Comparison of ENCODE assay signal across 14 cellular contexts in the genomic region with DNA sequence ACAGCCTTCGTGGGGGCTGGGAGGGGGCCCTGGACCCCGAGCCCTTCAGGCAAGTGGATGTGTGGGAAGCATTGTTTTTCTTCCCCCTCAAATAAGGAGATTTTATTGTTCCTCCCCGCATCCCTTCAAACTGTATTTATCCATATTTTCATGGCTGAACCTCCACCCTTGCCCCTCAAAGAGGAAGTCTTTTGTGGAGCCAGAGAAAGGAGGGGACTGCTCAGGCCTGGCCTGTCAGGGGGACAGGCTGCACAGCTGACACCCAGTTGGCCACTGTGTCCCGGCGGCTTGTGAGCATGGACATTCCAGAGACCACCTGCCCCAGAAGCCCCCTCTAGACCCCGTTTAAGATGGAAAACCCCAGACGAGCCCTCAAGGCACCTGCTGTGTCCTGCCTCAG. TPM values are rescaled to one million over a fixed set of nuclear protein-coding genes. Genes with fewer than 3 reads are reported as not detected.
A peak's percentile ranks its signal among the peaks of the same experiment; 100 is the strongest.
DNase-seq lines count a peak whose midpoint lies in the region; ATAC-seq and TF ChIP-seq lines count a peak whose summit lies in the region.
"Had no signal": no experiment of that assay in that cellular context is flagged by ENCODE, and none has a peak within 500 bp of the region (broad histone marks: within the 10 kb centered on the region; RNA-seq: fewer than 3 reads in every experiment).

No MANE protein-coding gene starts in this region.

- H3K79me1 ChIP-seq in mesenchymal stem cell (replicated peaks; ENCODE audit: low read length, poor library complexity, severe bottlenecking): no peaks in the 10 kb centered on the region

- no peak overlapping the region for H3K4me2 ChIP-seq in mesenchymal stem cell (ENCODE audit: low read length, poor library complexity, severe bottlenecking)
- H3K4me2 ChIP-seq in osteoblast (ENCODE audit: insufficient read depth, low read length): no peak overlapping the region
- H3K4me2 ChIP-seq: KMS-11 had no signal

- POLR2A ChIA-PET in RWPE1 (lab: Yijun Ruan, JAX; ENCODE audit: low non-redundant PET): interaction anchor here (0.6 kb wide), 1 partner anchor 22 kb away, joined by 3 read pairs; no protein-coding TSS in a partner anchor
- POLR2A ChIA-PET in activated CD4-positive, alpha-beta memory T cell treated with anti-CD3 and anti-CD28 coated beads, Interleukin-2, amount 10 ng/mL, durations not matched to agents 7 days and 5 days (lab: Charles Lee): no interaction called here

- H3K4me3 ChIP-seq in mesenchymal stem cell (ENCODE audit: insufficient read depth in 1 of 2, low read depth in 1 of 2, low read length in 2 of 2) (no peak overlapping the region), osteoblast (ENCODE audit: insufficient read depth, low read length) (no peak overlapping the region)
- H3K4me3 ChIP-seq: HAP-1 had no signal

- peak overlapping the region; percentile 52 for H2BK15ac ChIP-seq in mesenchymal stem cell (ENCODE audit: low read depth, poor library complexity, severe bottlenecking)

- H3K27ac ChIP-seq in RWPE1 (peak overlapping the region; percentile 100), mesenchymal stem cell (ENCODE audit: low read length, poor library complexity, severe bottlenecking) (no peak overlapping the region), osteoblast (ENCODE audit: low read depth, low read length) (no peak overlapping the region)
- H3K27ac ChIP-seq: KMS-11 had no signal

- no peak overlapping the region for H3K9ac ChIP-seq in mesenchymal stem cell (ENCODE audit: low read length)
- H3K9ac ChIP-seq: KMS-11 had no signal

- H2AFZ ChIP-seq in mesenchymal stem cell (ENCODE audit: low read depth, low read length) (no peak overlapping the region), osteoblast (ENCODE audit: low read length) (no peak overlapping the region)

- no peak overlapping the region for H2BK12ac ChIP-seq in mesenchymal stem cell (ENCODE audit: low read length in 2 of 2)

- DNase-seq in D341Med (ENCODE audit: low spot score) (peak; percentile 33), RWPE1 (ENCODE audit: low spot score) (no peak), mesenchymal stem cell (no peak), osteoblast (ENCODE audit: insufficient read length, low spot score, missing footprints) (peak; percentile 50), type B pancreatic cell (ENCODE audit: extremely low spot score, unreplicated experiment) (no peak), T-helper 2 cell (no peak)
- no peak for DNase-seq in activated CD4-positive, alpha-beta memory T cell treated with anti-CD3 and anti-CD28 coated beads, Interleukin-2, amount 10 ng/mL, durations not matched to agents 7 days and 5 days
- DNase-seq: CD4-positive, CD25-positive, alpha-beta regulatory T cell; DMS 273 treated with DMSO at 0.1 percent for 48 hours; GOT3 had no signal

- H3K18ac ChIP-seq in mesenchymal stem cell (ENCODE audit: low read depth in 1 of 2, low read length in 2 of 2): peak overlapping the region in 1 of 2 experiments; percentile 22

- H3K23ac ChIP-seq in mesenchymal stem cell (ENCODE audit: low read length in 2 of 2): no peak overlapping the region

- H3K27ac Mint-ChIP-seq in type B pancreatic cell: no peak overlapping the region
- no peak overlapping the region for H3K27ac Mint-ChIP-seq in activated CD4-positive, alpha-beta memory T cell treated with anti-CD3 and anti-CD28 coated beads, Interleukin-2, amount 10 ng/mL, durations not matched to agents 7 days and 5 days
- H3K27ac Mint-ChIP-seq: CD4-positive, CD25-positive, alpha-beta regulatory T cell; IgD-negative memory B cell had no signal

- ATAC-seq in HG03457 (IDR thresholded peaks at IDR 0.05; ENCODE audit: unreplicated experiment): no peak

- CTCF ChIA-PET in RWPE1 (lab: Yijun Ruan, JAX): interaction anchor here (1.0 kb wide), 1 partner anchor 22 kb away, joined by 8 read pairs; no protein-coding TSS in a partner anchor
- CTCF ChIA-PET in activated CD4-positive, alpha-beta memory T cell treated with anti-CD3 and anti-CD28 coated beads, Interleukin-2, amount 10 ng/mL, durations not matched to agents 7 days and 5 days (lab: Charles Lee): interaction anchor here (2.5 kb wide), 1 partner anchor 42 kb away, joined by 9 read pairs; the partner anchor contains the start of gene ACBD4

- H3K9me3 ChIP-seq in mesenchymal stem cell (ENCODE audit: control insufficient read depth, low read length) (no peaks in the 10 kb centered on the region), osteoblast (ENCODE audit: low read depth, low read length) (no peaks in the 10 kb centered on the region)
- H3K9me3 ChIP-seq: HAP-1 had no signal

- H4K20me1 ChIP-seq in osteoblast (ENCODE audit: insufficient read depth, low read length): no peaks in the 10 kb centered on the region

- peaks cover 5% of the 10 kb centered on the region for H3K4me1 Mint-ChIP-seq in type B pancreatic cell (ENCODE audit: unreplicated experiment)
- peaks cover 8% of the 10 kb centered on the region for H3K4me1 Mint-ChIP-seq in activated CD4-positive, alpha-beta memory T cell treated with anti-CD3 and anti-CD28 coated beads, Interleukin-2, amount 10 ng/mL, durations not matched to agents 7 days and 5 days

- TF ChIP-seq CTCF in RWPE1 (conservative IDR thresholded peaks at IDR 0.05; ENCODE audit: low read depth) (no peak), osteoblast (IDR thresholded peaks at IDR 0.05; ENCODE audit: extremely low read depth, low read depth, low read length) (no peak), type B pancreatic cell (conservative IDR thresholded peaks at IDR 0.05) (no peak)

- H2BK5ac ChIP-seq in mesenchymal stem cell (ENCODE audit: low read depth, low read length, poor library complexity, severe bottlenecking): no peak overlapping the region

- H3K27me3 ChIP-seq in mesenchymal stem cell (ENCODE audit: control insufficient read depth in 1 of 2, insufficient read depth in 1 of 2, low read length in 2 of 2): no peaks in the 10 kb centered on the region
- no peaks in the 10 kb centered on the region for H3K27me3 ChIP-seq in osteoblast (ENCODE audit: insufficient read depth, low read length)

- no peaks in the 10 kb centered on the region for H3K36me3 Mint-ChIP-seq in type B pancreatic cell
- H3K36me3 Mint-ChIP-seq in activated CD4-positive, alpha-beta memory T cell treated with anti-CD3 and anti-CD28 coated beads, Interleukin-2, amount 10 ng/mL, durations not matched to agents 7 days and 5 days (ENCODE audit: low read depth): no peaks in the 10 kb centered on the region
- H3K36me3 Mint-ChIP-seq: CD4-positive, CD25-positive, alpha-beta regulatory T cell; IgD-negative memory B cell had no signal

- no peaks in the 10 kb centered on the region for H3K9me3 Mint-ChIP-seq in type B pancreatic cell
- H3K9me3 Mint-ChIP-seq in activated CD4-positive, alpha-beta memory T cell treated with anti-CD3 and anti-CD28 coated beads, Interleukin-2, amount 10 ng/mL, durations not matched to agents 7 days and 5 days: no peaks in the 10 kb centered on the region
- H3K9me3 Mint-ChIP-seq: CD4-positive, CD25-positive, alpha-beta regulatory T cell; IgD-negative memory B cell had no signal

- 94% methylated on average over 7 of the region's 7 CpGs for WGBS in mesenchymal stem cell

- H2BK120ac ChIP-seq in mesenchymal stem cell (ENCODE audit: low read depth, low read length): no peak overlapping the region

- H3K27me3 Mint-ChIP-seq in type B pancreatic cell: no peaks in the 10 kb centered on the region
- no peaks in the 10 kb centered on the region for H3K27me3 Mint-ChIP-seq in activated CD4-positive, alpha-beta memory T cell treated with anti-CD3 and anti-CD28 coated beads, Interleukin-2, amount 10 ng/mL, durations not matched to agents 7 days and 5 days
- H3K27me3 Mint-ChIP-seq: CD4-positive, CD25-positive, alpha-beta regulatory T cell had no signal

- no peak overlapping the region for H3K14ac ChIP-seq in mesenchymal stem cell (ENCODE audit: low read length in 2 of 2)

- no peaks in the 10 kb centered on the region for H3K79me2 ChIP-seq in osteoblast (ENCODE audit: insufficient read depth, low read length)

- no peaks in the 10 kb centered on the region for H3K36me3 ChIP-seq in mesenchymal stem cell (ENCODE audit: control insufficient read depth in 1 of 2, insufficient read depth in 2 of 2, low read depth in 1 of 2, low read length in 2 of 2)
- no peaks in the 10 kb centered on the region for H3K36me3 ChIP-seq in osteoblast (ENCODE audit: insufficient read depth, low read length)
- H3K36me3 ChIP-seq: HAP-1 had no signal

- no peak overlapping the region for H3K4ac ChIP-seq in mesenchymal stem cell (ENCODE audit: low read depth in 1 of 2, low read length in 2 of 2)

- H3K4me3 Mint-ChIP-seq in type B pancreatic cell: no peak overlapping the region
- no peak overlapping the region for H3K4me3 Mint-ChIP-seq in activated CD4-positive, alpha-beta memory T cell treated with anti-CD3 and anti-CD28 coated beads, Interleukin-2, amount 10 ng/mL, durations not matched to agents 7 days and 5 days
- H3K4me3 Mint-ChIP-seq: IgD-negative memory B cell had no signal

- H4K8ac ChIP-seq in mesenchymal stem cell (ENCODE audit: low read length): no peak overlapping the region

- H2AK5ac ChIP-seq in mesenchymal stem cell (ENCODE audit: low read length, severe bottlenecking): peak overlapping the region; percentile 10

- no peak overlapping the region for H4K91ac ChIP-seq in mesenchymal stem cell (ENCODE audit: low read length)

- H3K4me1 ChIP-seq in mesenchymal stem cell (ENCODE audit: control insufficient read depth, insufficient read depth, low read depth, low read length) (peaks cover 13% of the 10 kb centered on the region), osteoblast (ENCODE audit: insufficient read depth, low read length) (peaks cover 15% of the 10 kb centered on the region)

RNA-seq across cellular contexts. Expression of gene HEXIM2, which starts 15.9 kb away (rescaled TPM):
- polyA plus RNA-seq in mesenchymal stem cell (2013, experiment 1 of 2): 2.2 TPM
- polyA plus RNA-seq in mesenchymal stem cell (2013, experiment 2 of 2): 2.6 TPM
- total RNA-seq in osteoblast (10.0 and 10.9 TPM in 2 replicates), type B pancreatic cell (ENCODE audit: low replicate concordance) (5.3 and 11.5 TPM in 2 replicates)
- 1 to 10 TPM; 6.5 to 8.0 TPM for total RNA-seq in activated CD4-positive, alpha-beta memory T cell treated with anti-CD3 and anti-CD28 coated beads, Interleukin-2, amount 10 ng/mL, durations not matched to agents 7 days and 5 days

RNA-seq across cellular contexts. Expression of gene HEXIM1, which starts 29.3 kb away (rescaled TPM):
- 23.8 TPM for polyA plus RNA-seq in mesenchymal stem cell (2013, experiment 1 of 2)
- 23.7 TPM for polyA plus RNA-seq in mesenchymal stem cell (2013, experiment 2 of 2)
- total RNA-seq in osteoblast: 10.9 and 12.1 TPM in 2 replicates
- 27.5 and 34.5 TPM in 2 replicates for total RNA-seq in type B pancreatic cell (ENCODE audit: low replicate concordance)
- 10 to 100 TPM; 35.0 to 35.8 TPM for total RNA-seq in activated CD4-positive, alpha-beta memory T cell treated with anti-CD3 and anti-CD28 coated beads, Interleukin-2, amount 10 ng/mL, durations not matched to agents 7 days and 5 days

RNA-seq across cellular contexts. Expression of gene ACBD4, which starts 42.1 kb away (rescaled TPM):
- 3.8 TPM for polyA plus RNA-seq in mesenchymal stem cell (2013, experiment 1 of 2)
- 4.1 TPM for polyA plus RNA-seq in mesenchymal stem cell (2013, experiment 2 of 2)
- total RNA-seq in osteoblast (4.7 and 6.2 TPM in 2 replicates), type B pancreatic cell (ENCODE audit: low replicate concordance) (9.8 and 11.5 TPM in 2 replicates)
- 10 to 100 TPM; 15.0 to 17.8 TPM for total RNA-seq in activated CD4-positive, alpha-beta memory T cell treated with anti-CD3 and anti-CD28 coated beads, Interleukin-2, amount 10 ng/mL, durations not matched to agents 7 days and 5 days

RNA-seq across cellular contexts. Expression of gene FMNL1, which starts 44.1 kb away (rescaled TPM):
- 0.97 TPM for polyA plus RNA-seq in mesenchymal stem cell (2013, experiment 1 of 2)
- polyA plus RNA-seq in mesenchymal stem cell (2013, experiment 2 of 2): 0.99 TPM
- 2.7 and 3.6 TPM in 2 replicates for total RNA-seq in osteoblast
- total RNA-seq in type B pancreatic cell (ENCODE audit: low replicate concordance): 1.9 and 6.0 TPM in 2 replicates
- 100 to 1,000 TPM; 465 to 477 TPM for total RNA-seq in activated CD4-positive, alpha-beta memory T cell treated with anti-CD3 and anti-CD28 coated beads, Interleukin-2, amount 10 ng/mL, durations not matched to agents 7 days and 5 days

RNA-seq across cellular contexts. Expression of gene PLCD3, which starts 45.2 kb away (rescaled TPM):
- polyA plus RNA-seq in mesenchymal stem cell (2013, experiment 1 of 2): 63.5 TPM
- 58.4 TPM for polyA plus RNA-seq in mesenchymal stem cell (2013, experiment 2 of 2)
- 31.5 and 47.7 TPM in 2 replicates for total RNA-seq in osteoblast
- 45.8 and 56.1 TPM in 2 replicates for total RNA-seq in type B pancreatic cell (ENCODE audit: low replicate concordance)
- 1 to 10 TPM; 2.7 to 3.1 TPM for total RNA-seq in activated CD4-positive, alpha-beta memory T cell treated with anti-CD3 and anti-CD28 coated beads, Interleukin-2, amount 10 ng/mL, durations not matched to agents 7 days and 5 days
- polyA plus RNA-seq: IgD-negative memory B cell had no signal

Comparison
In these comparisons a context has a peak if more than half of its experiments do, and no peak if none do; other contexts are left out.
1. DNase-seq: peak in D341Med (single experiment) and osteoblast (single experiment); none in RWPE1 (single experiment), mesenchymal stem cell (single experiment), type B pancreatic cell (single experiment), activated CD4-positive, alpha-beta memory T cell treated with anti-CD3 and anti-CD28 coated beads, Interleukin-2, amount 10 ng/mL, durations not matched to agents 7 days and 5 days (single experiment) and T-helper 2 cell (0 of 5).